1 cellular context compared by ENCODE assay signal in genomic region chr9:123929177-123929869, GRCh38.
TF ChIP-seq lines count a peak whose summit lies in the region.

No MANE protein-coding gene starts in this region.

TF ChIP-seq in HepG2, 621 proteins besides CTCF, POLR2A, EP300 and RAD21 (continued from another document and continues in another):
- TF ChIP-seq, protein P1, sequence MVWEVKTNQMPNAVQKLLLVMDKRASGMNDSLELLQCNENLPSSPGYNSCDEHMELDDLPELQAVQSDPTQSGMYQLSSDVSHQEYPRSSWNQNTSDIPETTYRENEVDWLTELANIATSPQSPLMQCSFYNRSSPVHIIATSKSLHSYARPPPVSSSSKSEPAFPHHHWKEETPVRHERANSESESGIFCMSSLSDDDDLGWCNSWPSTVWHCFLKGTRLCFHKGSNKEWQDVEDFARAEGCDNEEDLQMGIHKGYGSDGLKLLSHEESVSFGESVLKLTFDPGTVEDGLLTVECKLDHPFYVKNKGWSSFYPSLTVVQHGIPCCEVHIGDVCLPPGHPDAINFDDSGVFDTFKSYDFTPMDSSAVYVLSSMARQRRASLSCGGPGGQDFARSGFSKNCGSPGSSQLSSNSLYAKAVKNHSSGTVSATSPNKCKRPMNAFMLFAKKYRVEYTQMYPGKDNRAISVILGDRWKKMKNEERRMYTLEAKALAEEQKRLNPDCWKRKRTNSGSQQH (CRISPR knock-in tag; IDR thresholded peaks at IDR 0.05; ENCODE audit: low read depth), result no peak
- TF ChIP-seq SNAPC4 (CRISPR knock-in tag; IDR thresholded peaks at IDR 0.05) (no peak), MXD4 (CRISPR knock-in tag; IDR thresholded peaks at IDR 0.05) (no peak), MAFK (conservative IDR thresholded peaks at IDR 0.05 in 1 of 2, IDR thresholded peaks at IDR 0.05 in 1 of 2; ENCODE audit: low read length in 2 of 2) (no peak), ZBTB20 (CRISPR knock-in tag; IDR thresholded peaks at IDR 0.05; ENCODE audit: borderline replicate concordance, low read depth) (no peak), ZNF260 (CRISPR knock-in tag; IDR thresholded peaks at IDR 0.05; ENCODE audit: borderline replicate concordance, low read depth) (no peak), SNAI1 (CRISPR knock-in tag; IDR thresholded peaks at IDR 0.05; ENCODE audit: borderline replicate concordance) (peak; percentile 71; the same call in 1 of the 2 replicates), SALL1 (CRISPR knock-in tag; IDR thresholded peaks at IDR 0.05) (peak; percentile 32), SATB2 (CRISPR knock-in tag; IDR thresholded peaks at IDR 0.05) (no peak), SPEN (CRISPR knock-in tag; IDR thresholded peaks at IDR 0.05; ENCODE audit: low read depth) (peak; percentile 21; the same call in 1 of the 2 replicates), ARHGAP35 (CRISPR knock-in tag; IDR thresholded peaks at IDR 0.05; ENCODE audit: borderline replicate concordance) (no peak), FOXJ3 (CRISPR knock-in tag; IDR thresholded peaks at IDR 0.05; ENCODE audit: borderline replicate concordance) (0 out of 2 replicates have a peak, but pooled peaks have one; percentile 11), ZNF33B (CRISPR knock-in tag; IDR thresholded peaks at IDR 0.05) (no peak), TFDP1 (CRISPR knock-in tag; IDR thresholded peaks at IDR 0.05; ENCODE audit: borderline replicate concordance) (peak; percentile 16; the same call in 1 of the 2 replicates), BORCS8-MEF2B (CRISPR knock-in tag; IDR thresholded peaks at IDR 0.05) (peak; percentile 18; the same call in 1 of the 2 replicates), ZFY (CRISPR knock-in tag; IDR thresholded peaks at IDR 0.05) (peak; percentile 49), ZNF597 (CRISPR knock-in tag; IDR thresholded peaks at IDR 0.05) (no peak), FIP1L1 (IDR thresholded peaks at IDR 0.05; ENCODE audit: borderline replicate concordance, insufficient read depth, low read depth, low read length) (no peak), ZNF382 (CRISPR knock-in tag; IDR thresholded peaks at IDR 0.05; ENCODE audit: borderline replicate concordance) (no peak), ELF4 (CRISPR knock-in tag; IDR thresholded peaks at IDR 0.05; ENCODE audit: borderline replicate concordance) (no peak), MTA3 (CRISPR knock-in tag; IDR thresholded peaks at IDR 0.05) (no peak), ZBTB1 (CRISPR knock-in tag; IDR thresholded peaks at IDR 0.05; ENCODE audit: borderline replicate concordance) (no peak), SOX13 (IDR thresholded peaks at IDR 0.05) (no peak), SOX13 (CRISPR knock-in tag; conservative IDR thresholded peaks at IDR 0.05 in 1 of 2, IDR thresholded peaks at IDR 0.05 in 1 of 2) (peak in 1 of 2 experiments; percentile 12; a peak in 1 of 4 replicates), SIX1 (CRISPR knock-in tag; IDR thresholded peaks at IDR 0.05; ENCODE audit: borderline replicate concordance) (peak; percentile 23; the same call in 1 of the 2 replicates), NRL (CRISPR knock-in tag; IDR thresholded peaks at IDR 0.05; ENCODE audit: borderline replicate concordance) (no peak), SMAD9 (CRISPR knock-in tag; IDR thresholded peaks at IDR 0.05) (no peak), CHD4 (IDR thresholded peaks at IDR 0.05; ENCODE audit: borderline replicate concordance, low read length) (no peak), LCORL (IDR thresholded peaks at IDR 0.05) (no peak), LCORL (CRISPR knock-in tag; IDR thresholded peaks at IDR 0.05) (0 out of 2 replicates have a peak, but pooled peaks have one; percentile 30), ZNF496 (CRISPR knock-in tag; IDR thresholded peaks at IDR 0.05; ENCODE audit: insufficient replicate concordance) (no peak), ZNF121 (CRISPR knock-in tag; IDR thresholded peaks at IDR 0.05) (no peak), ZNF788 (CRISPR knock-in tag; IDR thresholded peaks at IDR 0.05; ENCODE audit: borderline replicate concordance) (no peak), ZNF160 (CRISPR knock-in tag; IDR thresholded peaks at IDR 0.05) (0 out of 2 replicates have a peak, but pooled peaks have one; percentile 22), MIER2 (CRISPR knock-in tag; IDR thresholded peaks at IDR 0.05) (no peak), KLF16 (CRISPR knock-in tag; IDR thresholded peaks at IDR 0.05) (0 out of 4 replicates have a peak, but pooled peaks of 1 of the 2 experiments have one; percentile 12), ZNF749 (CRISPR knock-in tag; IDR thresholded peaks at IDR 0.05; ENCODE audit: borderline replicate concordance) (no peak), SMYD3 (CRISPR knock-in tag; IDR thresholded peaks at IDR 0.05) (no peak)
- TF ChIP-seq, protein P2, sequence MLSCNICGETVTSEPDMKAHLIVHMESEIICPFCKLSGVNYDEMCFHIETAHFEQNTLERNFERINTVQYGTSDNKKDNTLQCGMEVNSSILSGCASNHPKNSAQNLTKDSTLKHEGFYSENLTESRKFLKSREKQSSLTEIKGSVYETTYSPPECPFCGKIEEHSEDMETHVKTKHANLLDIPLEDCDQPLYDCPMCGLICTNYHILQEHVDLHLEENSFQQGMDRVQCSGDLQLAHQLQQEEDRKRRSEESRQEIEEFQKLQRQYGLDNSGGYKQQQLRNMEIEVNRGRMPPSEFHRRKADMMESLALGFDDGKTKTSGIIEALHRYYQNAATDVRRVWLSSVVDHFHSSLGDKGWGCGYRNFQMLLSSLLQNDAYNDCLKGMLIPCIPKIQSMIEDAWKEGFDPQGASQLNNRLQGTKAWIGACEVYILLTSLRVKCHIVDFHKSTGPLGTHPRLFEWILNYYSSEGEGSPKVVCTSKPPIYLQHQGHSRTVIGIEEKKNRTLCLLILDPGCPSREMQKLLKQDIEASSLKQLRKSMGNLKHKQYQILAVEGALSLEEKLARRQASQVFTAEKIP (CRISPR knock-in tag; IDR thresholded peaks at IDR 0.05; ENCODE audit: borderline replicate concordance), result no peak
- TF ChIP-seq, protein P3, sequence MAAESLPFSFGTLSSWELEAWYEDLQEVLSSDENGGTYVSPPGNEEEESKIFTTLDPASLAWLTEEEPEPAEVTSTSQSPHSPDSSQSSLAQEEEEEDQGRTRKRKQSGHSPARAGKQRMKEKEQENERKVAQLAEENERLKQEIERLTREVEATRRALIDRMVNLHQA (CRISPR knock-in tag; IDR thresholded peaks at IDR 0.05), result no peak
- TF ChIP-seq, protein P4, sequence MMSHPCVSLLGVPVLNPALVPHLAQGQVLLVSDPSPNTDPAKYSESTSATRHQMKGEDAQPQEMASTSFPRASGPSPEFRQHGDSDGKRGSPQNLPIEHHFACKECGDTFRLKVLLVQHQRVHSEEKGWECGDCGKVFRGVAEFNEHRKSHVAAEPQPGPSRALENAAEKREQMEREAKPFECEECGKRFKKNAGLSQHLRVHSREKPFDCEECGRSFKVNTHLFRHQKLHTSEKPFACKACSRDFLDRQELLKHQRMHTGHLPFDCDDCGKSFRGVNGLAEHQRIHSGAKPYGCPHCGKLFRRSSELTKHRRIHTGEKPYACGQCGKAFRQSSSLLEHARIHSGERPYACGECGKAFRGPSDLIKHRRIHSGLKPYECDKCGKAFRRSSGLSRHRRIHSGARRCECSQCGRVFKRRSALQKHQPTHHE (CRISPR knock-in tag; IDR thresholded peaks at IDR 0.05; ENCODE audit: borderline replicate concordance), result no peak
- TF ChIP-seq, protein P5, sequence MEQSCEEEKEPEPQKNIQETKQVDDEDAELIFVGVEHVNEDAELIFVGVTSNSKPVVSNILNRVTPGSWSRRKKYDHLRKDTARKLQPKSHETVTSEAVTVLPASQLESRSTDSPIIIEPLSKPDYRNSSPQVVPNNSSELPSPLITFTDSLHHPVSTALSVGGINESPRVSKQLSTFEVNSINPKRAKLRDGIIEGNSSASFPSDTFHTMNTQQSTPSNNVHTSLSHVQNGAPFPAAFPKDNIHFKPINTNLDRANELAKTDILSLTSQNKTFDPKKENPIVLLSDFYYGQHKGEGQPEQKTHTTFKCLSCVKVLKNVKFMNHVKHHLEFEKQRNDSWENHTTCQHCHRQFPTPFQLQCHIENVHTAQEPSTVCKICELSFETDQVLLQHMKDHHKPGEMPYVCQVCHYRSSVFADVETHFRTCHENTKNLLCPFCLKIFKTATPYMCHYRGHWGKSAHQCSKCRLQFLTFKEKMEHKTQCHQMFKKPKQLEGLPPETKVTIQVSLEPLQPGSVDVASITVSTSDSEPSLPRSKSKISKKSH (CRISPR knock-in tag; IDR thresholded peaks at IDR 0.05; ENCODE audit: borderline replicate concordance), result 0 out of 2 replicates have a peak, but pooled peaks have one; percentile 43
- TF ChIP-seq, protein P6, sequence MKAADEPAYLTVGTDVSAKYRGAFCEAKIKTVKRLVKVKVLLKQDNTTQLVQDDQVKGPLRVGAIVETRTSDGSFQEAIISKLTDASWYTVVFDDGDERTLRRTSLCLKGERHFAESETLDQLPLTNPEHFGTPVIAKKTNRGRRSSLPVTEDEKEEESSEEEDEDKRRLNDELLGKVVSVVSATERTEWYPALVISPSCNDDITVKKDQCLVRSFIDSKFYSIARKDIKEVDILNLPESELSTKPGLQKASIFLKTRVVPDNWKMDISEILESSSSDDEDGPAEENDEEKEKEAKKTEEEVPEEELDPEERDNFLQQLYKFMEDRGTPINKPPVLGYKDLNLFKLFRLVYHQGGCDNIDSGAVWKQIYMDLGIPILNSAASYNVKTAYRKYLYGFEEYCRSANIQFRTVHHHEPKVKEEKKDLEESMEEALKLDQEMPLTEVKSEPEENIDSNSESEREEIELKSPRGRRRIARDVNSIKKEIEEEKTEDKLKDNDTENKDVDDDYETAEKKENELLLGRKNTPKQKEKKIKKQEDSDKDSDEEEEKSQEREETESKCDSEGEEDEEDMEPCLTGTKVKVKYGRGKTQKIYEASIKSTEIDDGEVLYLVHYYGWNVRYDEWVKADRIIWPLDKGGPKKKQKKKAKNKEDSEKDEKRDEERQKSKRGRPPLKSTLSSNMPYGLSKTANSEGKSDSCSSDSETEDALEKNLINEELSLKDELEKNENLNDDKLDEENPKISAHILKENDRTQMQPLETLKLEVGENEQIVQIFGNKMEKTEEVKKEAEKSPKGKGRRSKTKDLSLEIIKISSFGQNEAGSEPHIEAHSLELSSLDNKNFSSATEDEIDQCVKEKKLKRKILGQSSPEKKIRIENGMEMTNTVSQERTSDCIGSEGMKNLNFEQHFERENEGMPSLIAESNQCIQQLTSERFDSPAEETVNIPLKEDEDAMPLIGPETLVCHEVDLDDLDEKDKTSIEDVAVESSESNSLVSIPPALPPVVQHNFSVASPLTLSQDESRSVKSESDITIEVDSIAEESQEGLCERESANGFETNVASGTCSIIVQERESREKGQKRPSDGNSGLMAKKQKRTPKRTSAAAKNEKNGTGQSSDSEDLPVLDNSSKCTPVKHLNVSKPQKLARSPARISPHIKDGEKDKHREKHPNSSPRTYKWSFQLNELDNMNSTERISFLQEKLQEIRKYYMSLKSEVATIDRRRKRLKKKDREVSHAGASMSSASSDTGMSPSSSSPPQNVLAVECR (CRISPR knock-in tag; IDR thresholded peaks at IDR 0.05; ENCODE audit: borderline replicate concordance), result 0 out of 2 replicates have a peak, but pooled peaks have one; percentile 10
- TF ChIP-seq, protein P7, sequence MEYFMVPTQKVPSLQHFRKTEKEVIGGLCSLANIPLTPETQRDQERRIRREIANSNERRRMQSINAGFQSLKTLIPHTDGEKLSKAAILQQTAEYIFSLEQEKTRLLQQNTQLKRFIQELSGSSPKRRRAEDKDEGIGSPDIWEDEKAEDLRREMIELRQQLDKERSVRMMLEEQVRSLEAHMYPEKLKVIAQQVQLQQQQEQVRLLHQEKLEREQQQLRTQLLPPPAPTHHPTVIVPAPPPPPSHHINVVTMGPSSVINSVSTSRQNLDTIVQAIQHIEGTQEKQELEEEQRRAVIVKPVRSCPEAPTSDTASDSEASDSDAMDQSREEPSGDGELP (IDR thresholded peaks at IDR 0.05; ENCODE audit: borderline replicate concordance, low read depth), result 0 out of 2 replicates have a peak, but pooled peaks have one; percentile 18
